In the genomic region with DNA sequence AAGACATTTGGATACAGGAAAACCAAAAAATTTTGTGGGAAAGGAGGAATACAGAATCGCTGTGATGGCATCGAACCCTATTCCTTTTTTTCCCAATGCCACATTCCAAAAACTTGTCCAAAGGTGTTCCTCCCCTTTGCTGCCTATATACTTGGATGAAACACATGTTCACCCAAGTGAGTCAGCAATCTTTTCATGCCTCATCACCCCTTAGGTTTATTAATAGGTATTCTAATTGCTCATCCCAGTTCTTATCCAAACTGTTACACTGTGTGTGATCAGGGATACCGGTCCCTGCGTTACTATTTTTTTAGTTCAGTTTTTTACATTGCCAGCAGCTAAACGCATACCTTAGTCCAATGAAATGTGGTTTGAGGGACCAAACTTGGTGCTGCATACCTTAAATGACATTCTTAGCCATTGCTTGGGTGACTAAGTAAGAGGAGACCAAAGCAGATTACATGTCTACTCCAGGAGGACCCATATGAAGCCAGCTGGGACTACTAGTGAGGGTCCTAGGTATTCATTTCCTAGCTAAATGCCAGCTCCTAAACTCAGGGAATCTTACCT, we compare ENCODE assay signal across 24 cellular contexts. TPM values are rescaled to one million over a fixed set of nuclear protein-coding genes. Genes with fewer than 3 reads are reported as not detected.
"Had no signal": no experiment of that assay in that cellular context is flagged by ENCODE, and none has a peak within 500 bp of the region (broad histone marks: within the 10 kb centered on the region; RNA-seq: fewer than 3 reads in every experiment).

No MANE protein-coding gene starts in this region.

- H3K4me1 ChIP-seq: esophagus squamous epithelium, lower lobe of right lung, prostate gland, right atrium auricular region, testis, tibial artery, upper lobe of left lung had no signal

- H3K27me3 ChIP-seq: esophagus squamous epithelium, right atrium auricular region, testis, tibial artery, upper lobe of left lung had no signal

- ATAC-seq: left ventricle myocardium superior; lower lobe of right lung; naive thymus-derived CD8-positive, alpha-beta T cell; sciatic nerve; stimulated activated effector memory CD8-positive, alpha-beta T cell treated with anti-CD3 and anti-CD28 coated beads, Interleukin-12 subunit alpha, Interleukin-12 subunit beta, amount 100 ng/mL, for 72 hours; stimulated activated naive CD8-positive, alpha-beta T cell treated with anti-CD3 and anti-CD28 coated beads, Interleukin-15, Interleukin-2, amounts not matched to agents 100 U/mL and 50 U/mL, for 24 hours had no signal

- H3K36me3 Mint-ChIP-seq: immature natural killer cell; memory B cell; mesothelial cell of epicardium; naive thymus-derived CD8-positive, alpha-beta T cell; stimulated activated effector memory CD8-positive, alpha-beta T cell treated with anti-CD3 and anti-CD28 coated beads, Interleukin-12 subunit alpha, Interleukin-12 subunit beta, amount 100 ng/mL, for 72 hours had no signal

- H3K4me3 Mint-ChIP-seq: immature natural killer cell; memory B cell; mesothelial cell of epicardium; naive thymus-derived CD8-positive, alpha-beta T cell; nephron progenitor cell; stimulated activated effector memory CD8-positive, alpha-beta T cell treated with anti-CD3 and anti-CD28 coated beads, Interleukin-12 subunit alpha, Interleukin-12 subunit beta, amount 100 ng/mL, for 72 hours had no signal

- H3K4me1 Mint-ChIP-seq: immature natural killer cell; memory B cell; mesothelial cell of epicardium; naive thymus-derived CD8-positive, alpha-beta T cell; nephron progenitor cell; stimulated activated effector memory CD8-positive, alpha-beta T cell treated with anti-CD3 and anti-CD28 coated beads, Interleukin-12 subunit alpha, Interleukin-12 subunit beta, amount 100 ng/mL, for 72 hours had no signal

- H3K36me3 ChIP-seq: esophagus squamous epithelium, lower lobe of right lung, prostate gland, right atrium auricular region, tibial artery, upper lobe of left lung had no signal

- H3K4me3 ChIP-seq: esophagus squamous epithelium, lower lobe of right lung, prostate gland, right atrium auricular region, testis, tibial artery, upper lobe of left lung had no signal

- H3K9me3 ChIP-seq: esophagus squamous epithelium, lower lobe of right lung, prostate gland, right atrium auricular region, testis, tibial artery, upper lobe of left lung had no signal

- H3K27ac Mint-ChIP-seq: immature natural killer cell; memory B cell; mesothelial cell of epicardium; naive thymus-derived CD8-positive, alpha-beta T cell; nephron progenitor cell; stimulated activated effector memory CD8-positive, alpha-beta T cell treated with anti-CD3 and anti-CD28 coated beads, Interleukin-12 subunit alpha, Interleukin-12 subunit beta, amount 100 ng/mL, for 72 hours had no signal

- DNase-seq: effector CD8-positive, alpha-beta T cell; esophagus squamous epithelium; hypothalamus; immature natural killer cell; islet precursor cell; left ventricle myocardium superior; lower lobe of right lung; naive thymus-derived CD8-positive, alpha-beta T cell; nephron progenitor cell; nucleus accumbens; stimulated activated CD4-positive, alpha-beta T cell treated with anti-CD3 and anti-CD28 coated beads, Interleukin-2, amount 100 ng/mL, for 24 hours; stimulated activated CD4-positive, alpha-beta T cell treated with anti-CD3 and anti-CD28 coated beads, Interleukin-4, amount 100 ng/mL, for 24 hours; stimulated activated naive CD8-positive, alpha-beta T cell treated with anti-CD3 and anti-CD28 coated beads, Interleukin-15, Interleukin-2, amounts not matched to agents 100 U/mL and 50 U/mL, for 24 hours; substantia nigra; testis; tibial artery; upper lobe of left lung had no signal

- H3K27ac ChIP-seq: esophagus squamous epithelium, lower lobe of right lung, prostate gland, right atrium auricular region, testis, tibial artery, upper lobe of left lung had no signal

- H3K9me3 Mint-ChIP-seq: immature natural killer cell; memory B cell; mesothelial cell of epicardium; naive thymus-derived CD8-positive, alpha-beta T cell; nephron progenitor cell; stimulated activated effector memory CD8-positive, alpha-beta T cell treated with anti-CD3 and anti-CD28 coated beads, Interleukin-12 subunit alpha, Interleukin-12 subunit beta, amount 100 ng/mL, for 72 hours had no signal

RNA-seq across cellular contexts. Expression of a gene that starts 20.6 kb away (rescaled TPM):
- total RNA-seq: endothelial cell of umbilical vein had no signal
- polyA plus RNA-seq: endothelial cell of umbilical vein, immature natural killer cell had no signal
